In the genomic region with DNA sequence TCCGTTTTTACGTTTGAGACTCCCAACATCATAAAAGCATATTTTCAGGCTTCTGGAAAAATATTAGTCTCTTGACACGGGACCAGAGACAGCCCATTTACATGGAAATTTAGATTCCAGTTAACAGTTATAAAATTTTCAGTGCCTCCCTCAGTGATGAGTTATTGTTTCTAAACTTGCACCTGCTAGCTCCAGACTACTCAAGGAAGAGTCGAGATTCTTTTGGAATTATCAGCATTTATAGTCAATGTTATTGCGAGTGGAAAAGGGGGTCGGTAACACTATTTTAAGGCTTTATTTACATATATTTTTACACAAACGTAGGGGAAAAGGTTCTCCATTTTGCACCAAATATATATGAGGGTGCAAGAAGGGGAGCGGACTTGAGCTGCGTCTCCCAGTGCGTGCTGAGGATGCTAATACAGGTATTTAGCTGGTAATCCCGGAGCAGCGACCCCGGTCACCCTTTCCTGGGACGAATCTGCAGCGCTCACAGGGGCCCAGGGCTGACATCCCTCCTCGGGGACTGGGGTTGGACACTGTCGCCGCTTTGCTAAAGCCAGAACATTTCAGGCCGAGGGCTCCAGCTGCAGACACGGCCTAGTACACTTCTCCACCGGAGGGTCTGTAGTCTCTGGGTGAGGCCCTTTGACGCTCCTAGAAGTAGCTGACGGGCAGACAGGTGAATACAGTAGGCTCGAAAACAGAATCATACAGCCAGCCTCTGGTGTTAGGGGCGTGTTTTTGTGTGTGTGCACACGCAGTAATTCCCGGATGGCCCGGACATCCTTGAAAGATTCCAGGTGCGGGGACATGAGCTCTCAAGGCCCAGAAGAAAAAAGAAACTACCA, we compare ENCODE assay signal across 7 cellular contexts. TPM values are rescaled to one million over a fixed set of nuclear protein-coding genes. Genes with fewer than 3 reads are reported as not detected.
DNase-seq lines count a peak whose midpoint lies in the region; ATAC-seq and TF ChIP-seq lines count a peak whose summit lies in the region.

No MANE protein-coding gene starts in this region.

- peak overlapping the region in 1 of 2 experiments; percentile 27; a peak in 2 of 4 replicates for H4K8ac ChIP-seq in IMR-90 (ENCODE audit: low read depth in 2 of 2, low read length in 2 of 2)

- TF ChIP-seq RAD21 in IMR-90 (IDR thresholded peaks at IDR 0.05; ENCODE audit: low read length): no peak

- CTCF ChIA-PET in IMR-90 (lab: Yijun Ruan, JAX): interaction anchor here (1.7 to 1.9 kb wide), 2 partner anchors 14 to 29 kb away, joined by 7 read pairs; no protein-coding TSS in a partner anchor

- H3K79me1 ChIP-seq in IMR-90 (ENCODE audit: low read depth in 1 of 2, low read length in 2 of 2): peaks cover 6 to 38% of the 10 kb centered on the region in 2 experiments; a peak in 3 of 4 replicates

- peaks cover 4% of the 10 kb centered on the region for H3K4me1 ChIP-seq in IMR-90 (ENCODE audit: control insufficient read depth, insufficient read depth, low read length)

- no peak overlapping the region for H3K18ac ChIP-seq in IMR-90 (ENCODE audit: low read depth, low read length)

- H2AK9ac ChIP-seq in IMR-90 (replicated peaks; ENCODE audit: low read depth, low read length, poor library complexity): peak overlapping the region; percentile 99

- 0 out of 2 replicates have a peak, but pooled peaks cover 2% of the 10 kb centered on the region for H3K9me1 ChIP-seq in IMR-90 (ENCODE audit: insufficient read depth, low read length)

- TF ChIP-seq CTCF in IMR-90 (conservative IDR thresholded peaks at IDR 0.05; ENCODE audit: low read depth, low read length) (no peak), GM20000 (IDR thresholded peaks at IDR 0.05; ENCODE audit: extremely low read depth, missing control alignments) (no peak)

- peak overlapping the region; percentile 14; the same call in 1 of the 2 replicates for H3K4me3 ChIP-seq in IMR-90 (ENCODE audit: insufficient read depth, low read depth, low read length)

- H3K9ac ChIP-seq in IMR-90 (ENCODE audit: low read depth, low read length): no peak overlapping the region

- H3K27me3 ChIP-seq in IMR-90 (ENCODE audit: control insufficient read depth, insufficient read depth, low read length): no peaks in the 10 kb centered on the region

- H2BK5ac ChIP-seq in IMR-90 (ENCODE audit: low read depth, low read length, poor library complexity, severe bottlenecking): no peak overlapping the region

- H3K9me3 Mint-ChIP-seq in activated naive CD8-positive, alpha-beta T cell treated with anti-CD3 and anti-CD28 coated beads, Interleukin-2, amount 50 U/mL, for 24 hours: no peaks in the 10 kb centered on the region
- H3K9me3 Mint-ChIP-seq in immature natural killer cell: no peaks in the 10 kb centered on the region

- H3K9me3 ChIP-seq in IMR-90 (ENCODE audit: control insufficient read depth, insufficient read depth, low read length): no peaks in the 10 kb centered on the region

- H4K20me1 ChIP-seq in IMR-90 (ENCODE audit: insufficient read depth, low read length): peaks cover 35% of the 10 kb centered on the region

- H3K36me3 ChIP-seq in IMR-90 (ENCODE audit: control insufficient read depth, insufficient read depth, low read length): peaks cover 19% of the 10 kb centered on the region

- H2BK20ac ChIP-seq in IMR-90 (ENCODE audit: low read depth, low read length): no peak overlapping the region

- peaks cover 63% of the 10 kb centered on the region for H3K36me3 Mint-ChIP-seq in activated naive CD8-positive, alpha-beta T cell treated with anti-CD3 and anti-CD28 coated beads, Interleukin-2, amount 50 U/mL, for 24 hours (ENCODE audit: low read depth)
- H3K36me3 Mint-ChIP-seq in immature natural killer cell: peaks cover 0 to 19% (median 9%) of the 10 kb centered on the region in 3 donors

- intact Hi-C loops in IMR-90 (cut with micrococcal nuclease): loop anchor here (10.0 kb wide), 1 partner anchor 1603 kb away; no protein-coding TSS in a partner anchor
- intact Hi-C loops in posterior vena cava (cut with DNase I): loop anchor here in 1 of 2 donors (10.0 kb wide), 1 partner anchor 103 kb away; a partner anchor contains a TSS

- POLR2A ChIA-PET in IMR-90 (lab: Charles Lee; ENCODE audit: unreplicated experiment): interaction anchor here (0.6 to 1.2 kb wide), 2 partner anchors 10 to 1959 kb away, joined by 3 to 5 read pairs; no protein-coding TSS in a partner anchor

- peak overlapping the region; percentile 73 for H3K4me2 ChIP-seq in IMR-90 (ENCODE audit: low read depth, low read length)

- peaks cover 2% of the 10 kb centered on the region for H3K27me3 Mint-ChIP-seq in activated naive CD8-positive, alpha-beta T cell treated with anti-CD3 and anti-CD28 coated beads, Interleukin-2, amount 50 U/mL, for 24 hours
- peaks cover 9 to 21% (median 12%) of the 10 kb centered on the region in 3 donors for H3K27me3 Mint-ChIP-seq in immature natural killer cell (ENCODE audit: low read depth in 3 of 3)

- H3K27ac Mint-ChIP-seq in activated naive CD8-positive, alpha-beta T cell treated with anti-CD3 and anti-CD28 coated beads, Interleukin-2, amount 50 U/mL, for 24 hours: peak overlapping the region; percentile 96
- peak overlapping the region; percentile 92 to 99 (median 97) for H3K27ac Mint-ChIP-seq in immature natural killer cell

- DNase-seq in IMR-90 (no peak), immature natural killer cell (no peak), substantia nigra (lab: John Stamatoyannopoulos, UW) (no peak), posterior vena cava (ENCODE audit: low spot score) (no peak), GM20000 (ENCODE audit: low spot score) (no peak)
- DNase-seq in activated naive CD8-positive, alpha-beta T cell treated with anti-CD3 and anti-CD28 coated beads, Interleukin-2, amount 50 U/mL, for 24 hours: no peak

- H2AK5ac ChIP-seq in IMR-90 (ENCODE audit: low read depth, low read length): no peak overlapping the region

- in situ Hi-C loops in IMR-90 (cut with MboI; ENCODE audit: low sequenced_read_pairs): no loop called here

- dilution Hi-C loops in IMR-90 (cut with HindIII; ENCODE audit: low sequenced_read_pairs, unreplicated experiment): no loop called here

- peaks cover 56% of the 10 kb centered on the region for H3K4me1 Mint-ChIP-seq in activated naive CD8-positive, alpha-beta T cell treated with anti-CD3 and anti-CD28 coated beads, Interleukin-2, amount 50 U/mL, for 24 hours
- H3K4me1 Mint-ChIP-seq in immature natural killer cell: peaks cover 38 to 54% of the 10 kb centered on the region in 2 donors

- H3K4ac ChIP-seq in IMR-90 (ENCODE audit: low read depth, low read length): no peak overlapping the region

- H2BK15ac ChIP-seq in IMR-90 (ENCODE audit: low read depth, low read length): no peak overlapping the region

- no peak overlapping the region for H3K14ac ChIP-seq in IMR-90 (replicated peaks; ENCODE audit: low read depth, low read length)

- no peak; the same call in 1 of the 2 replicates for ATAC-seq in IMR-90 (ENCODE audit: low read depth)
- ATAC-seq in activated naive CD8-positive, alpha-beta T cell treated with anti-CD3 and anti-CD28 coated beads, Interleukin-2, amount 50 U/mL, for 24 hours: no peak
- no peak for ATAC-seq in HG02973 (IDR thresholded peaks at IDR 0.05; ENCODE audit: unreplicated experiment)

- H4K5ac ChIP-seq in IMR-90 (ENCODE audit: low read depth, low read length): no peak overlapping the region

- H3K4me3 Mint-ChIP-seq in activated naive CD8-positive, alpha-beta T cell treated with anti-CD3 and anti-CD28 coated beads, Interleukin-2, amount 50 U/mL, for 24 hours: peak overlapping the region; percentile 97
- peak overlapping the region; percentile 91 to 99 (median 93) for H3K4me3 Mint-ChIP-seq in immature natural killer cell

- 59% methylated on average over 14 of the region's 29 CpGs; no CpG with 5 or more reads in 1 of the 2 experiments for WGBS in IMR-90 (ENCODE audit: extremely low coverage in 2 of 2, insufficient read length in 1 of 2), 2 experiments

- no peak overlapping the region for H4K91ac ChIP-seq in IMR-90 (ENCODE audit: insufficient read depth, low read depth, low read length)

- H2AFZ ChIP-seq in IMR-90 (replicated peaks; ENCODE audit: low read length, poor library complexity): peak overlapping the region; percentile 100

- BruUV-seq in IMR-90 (replicated peaks; lab: Mats Ljungman, UMichigan): no TSS peak

- H3K27ac ChIP-seq in IMR-90 (ENCODE audit: insufficient read depth, low read length): no peak overlapping the region
- H3K27ac ChIP-seq in substantia nigra (ENCODE audit: low read depth, low read length, poor library complexity, severe bottlenecking): peak overlapping the region; percentile 32

- H3K56ac ChIP-seq in IMR-90 (ENCODE audit: extremely low read depth, insufficient read depth, low read length): no peak overlapping the region

- no peak overlapping the region for H2BK120ac ChIP-seq in IMR-90 (ENCODE audit: low read depth, low read length)

- no peak overlapping the region for H3K23ac ChIP-seq in IMR-90 (ENCODE audit: low read depth, low read length)

- no peak; the same call in 1 of the 2 replicates for TF ChIP-seq POLR2A in IMR-90 (IDR thresholded peaks at IDR 0.05; ENCODE audit: low read depth, low read length)

TF ChIP-seq in IMR-90, 13 proteins besides CTCF, POLR2A, EP300 and RAD21:
- TF ChIP-seq RFX5 (IDR thresholded peaks at IDR 0.05; ENCODE audit: low read depth, low read length) (no peak), RCOR1 (IDR thresholded peaks at IDR 0.05; ENCODE audit: insufficient replicate concordance, low read length) (no peak), NFE2L2 (IDR thresholded peaks at IDR 0.05; ENCODE audit: low read depth, low read length) (no peak), SMC3 (IDR thresholded peaks at IDR 0.05; ENCODE audit: low read depth, low read length) (no peak), BHLHE40 (IDR thresholded peaks at IDR 0.05; ENCODE audit: low read depth, low read length) (no peak), CHD1 (IDR thresholded peaks at IDR 0.05; ENCODE audit: low read depth, low read length) (no peak)

RNA-seq across cellular contexts. Expression of a gene that starts 0.7 kb away (rescaled TPM):
- total RNA-seq in IMR-90 (2012; rRNA removed) (17.2 and 25.8 TPM in 2 replicates), posterior vena cava (10 to 100 TPM; 12.2 to 15.5 TPM)
- polyA plus RNA-seq in IMR-90 (2012; rRNA removed) (5.4 and 6.0 TPM in 2 replicates), immature natural killer cell (10 to 100 TPM in 2 of 3 donors, 1 to 10 TPM in 1; 6.4 to 19.2 (median 12.5) TPM)
- polyA plus RNA-seq in IMR-90 (2012; cell fraction: cytosol; rRNA removed): 0.64 and 1.5 TPM in 2 replicates
- polyA plus RNA-seq in IMR-90 (2012; cell fraction: nucleus; rRNA removed; ENCODE audit: low replicate concordance): 5.1 and 15.1 TPM in 2 replicates

RNA-seq across cellular contexts. Expression of a gene that starts 8.9 kb away (rescaled TPM):
- 953 and 1,539 TPM in 2 replicates for total RNA-seq in IMR-90 (2012; rRNA removed)
- polyA plus RNA-seq in IMR-90 (2012; rRNA removed): 764 and 1,054 TPM in 2 replicates
- polyA plus RNA-seq in IMR-90 (2012; cell fraction: cytosol; rRNA removed): 595 and 1,053 TPM in 2 replicates
- 152 and 641 TPM in 2 replicates for polyA plus RNA-seq in IMR-90 (2012; cell fraction: nucleus; rRNA removed; ENCODE audit: low replicate concordance)
- polyA plus RNA-seq in immature natural killer cell: 1,000 to 10,000 TPM in 1 of 3 donors, 100 to 1,000 TPM in 2; 373 to 1,048 (median 579) TPM
- total RNA-seq in posterior vena cava: 100 to 1,000 TPM; 756 TPM

RNA-seq across cellular contexts. Expression of a gene that starts 46.8 kb away (rescaled TPM):
- 21.9 TPM in 2 replicates for total RNA-seq in IMR-90 (2012; rRNA removed)
- 1.2 and 2.0 TPM in 2 replicates for polyA plus RNA-seq in IMR-90 (2012; rRNA removed)
- polyA plus RNA-seq in IMR-90 (2012; cell fraction: cytosol; rRNA removed): 0.23 and 0.32 TPM in 2 replicates
- 0.41 and 2.1 TPM in 2 replicates for polyA plus RNA-seq in IMR-90 (2012; cell fraction: nucleus; rRNA removed; ENCODE audit: low replicate concordance)
- polyA plus RNA-seq in immature natural killer cell: 1 to 10 TPM; 2.6 to 3.2 (median 2.6) TPM
- total RNA-seq in posterior vena cava: 1 to 10 TPM; 7.2 to 9.9 TPM
